8 cellular contexts compared by ENCODE assay signal in genomic region chr22:45311033-45311531, GRCh38. TPM values are rescaled to one million over a fixed set of nuclear protein-coding genes. Genes with fewer than 3 reads are reported as not detected.
DNase-seq lines count a peak whose midpoint lies in the region; ATAC-seq and TF ChIP-seq lines count a peak whose summit lies in the region.

No MANE protein-coding gene starts in this region.

- peak overlapping the region; percentile 81 for H3K4me3 ChIP-seq in GM12875 (ENCODE audit: low read depth, low read length)
- peak overlapping the region; percentile 80 to 92 for H3K4me3 ChIP-seq in foreskin fibroblast (ENCODE audit: low read depth in 1 of 2, low read length in 2 of 2)
- H3K4me3 ChIP-seq in gastrocnemius medialis, result peak overlapping the region; percentile 79 to 95 (median 89)

- no peaks in the 10 kb centered on the region for H3K27me3 ChIP-seq in gastrocnemius medialis

- in situ Hi-C loops in gastrocnemius medialis (cut with MboI; ENCODE audit: low sequenced_read_pairs in 4 of 4), result no loop called here

- no peak for DNase-seq in foreskin fibroblast
- no peak for DNase-seq in gastrocnemius medialis
- no peak for DNase-seq in AML-193 (lab: John Stamatoyannopoulos, UW)
- no peak for DNase-seq in middle frontal gyrus (ENCODE audit: extremely low spot score, low spot score)

- intact Hi-C loops in gastrocnemius medialis (cut with DNase I; ENCODE audit: low total_unique reads), result no loop called here

- peaks cover 20% of the 10 kb centered on the region in 2 donors for H3K4me1 ChIP-seq in gastrocnemius medialis

- peak overlapping the region; percentile 90 for H3K27ac ChIP-seq in VCaP
- H3K27ac ChIP-seq in gastrocnemius medialis, result peak overlapping the region; percentile 89 to 97 (median 96)

- no peak for ATAC-seq in gastrocnemius medialis
- no peak for ATAC-seq in HG02678 (IDR thresholded peaks at IDR 0.05; ENCODE audit: unreplicated experiment)
- ATAC-seq in GM19328 (IDR thresholded peaks at IDR 0.05; ENCODE audit: unreplicated experiment), result no peak

- no peaks in the 10 kb centered on the region for H3K9me3 ChIP-seq in gastrocnemius medialis

- no peaks in the 10 kb centered on the region for H3K36me3 ChIP-seq in gastrocnemius medialis

- no peak for TF ChIP-seq POLR2A in gastrocnemius medialis (IDR thresholded peaks at IDR 0.05)

- no peak for TF ChIP-seq CTCF in GM12875 (IDR thresholded peaks at IDR 0.05; ENCODE audit: borderline replicate concordance, insufficient read depth, low read depth, low read length)
- no peak for TF ChIP-seq CTCF in VCaP (conservative IDR thresholded peaks at IDR 0.05)
- TF ChIP-seq CTCF in foreskin fibroblast (IDR thresholded peaks at IDR 0.05; ENCODE audit: low read depth, low read length), result no peak
- TF ChIP-seq CTCF in gastrocnemius medialis (IDR thresholded peaks at IDR 0.05 in 4 of 5, conservative IDR thresholded peaks at IDR 0.05 in 1 of 5), result no peak

RNA-seq across cellular contexts. Expression of gene FAM118A, which starts 1.3 kb away (rescaled TPM):
- 10 to 100 TPM in 3 of 4 donors, 1 to 10 TPM in 1; 4.1 to 30.0 (median 24.2) TPM for total RNA-seq in gastrocnemius medialis

RNA-seq across cellular contexts. Expression of gene UPK3A, which starts 26.3 kb away (rescaled TPM):
- 1 to 10 TPM in 2 of 4 donors, under 1 TPM in 2; 0.70 to 6.4 (median 2.1) TPM for total RNA-seq in gastrocnemius medialis
